In genomic region chr13:78657699-78658629, GRCh38 we compare ENCODE assay signal across 8 cellular contexts. TPM values are rescaled to one million over a fixed set of nuclear protein-coding genes. Genes with fewer than 3 reads are reported as not detected.
DNase-seq lines count a peak whose midpoint lies in the region; ATAC-seq and TF ChIP-seq lines count a peak whose summit lies in the region.

No MANE protein-coding gene starts in this region.

- H3K27me3 ChIP-seq in Caco-2 (replicated peaks; ENCODE audit: control insufficient read depth, insufficient read depth, low read length), result no peaks in the 10 kb centered on the region
- H3K27me3 ChIP-seq in HUES64 (ENCODE audit: insufficient read depth, low read length), result peaks cover 13% of the 10 kb centered on the region
- H3K27me3 ChIP-seq in hepatocyte, result no peaks in the 10 kb centered on the region
- no peaks in the 10 kb centered on the region for H3K27me3 ChIP-seq in skeletal muscle tissue (ENCODE audit: control insufficient read depth in 3 of 3, insufficient read depth in 3 of 3, low read length in 3 of 3)

- peaks cover 50% of the 10 kb centered on the region for H3K79me2 ChIP-seq in hepatocyte

- H3K36me3 Mint-ChIP-seq in Caco-2 (ENCODE audit: insufficient read depth, unreplicated experiment), result peaks cover 30% of the 10 kb centered on the region
- peaks cover 13% of the 10 kb centered on the region for H3K36me3 Mint-ChIP-seq in activated CD8-positive, alpha-beta T cell treated with anti-CD3 and anti-CD28 coated beads, Interleukin-2, amount 10 ng/mL, durations not matched to agents 7 days and 5 days (ENCODE audit: low read depth)

- H3K4me3 ChIP-seq in Caco-2 (ENCODE audit: low read depth, low read length) (peak overlapping the region; percentile 71), HUES64 (ENCODE audit: low read length) (peak overlapping the region; percentile 65), hepatocyte (peak overlapping the region; percentile 74), skeletal muscle tissue (ENCODE audit: low read length in 3 of 3) (peak overlapping the region; percentile 90 to 97 (median 97))

- H3K36me3 ChIP-seq in Caco-2 (ENCODE audit: control insufficient read depth, insufficient read depth, low read length), result no peaks in the 10 kb centered on the region
- no peaks in the 10 kb centered on the region for H3K36me3 ChIP-seq in HUES64 (ENCODE audit: insufficient read depth, low read length)
- no peaks in the 10 kb centered on the region for H3K36me3 ChIP-seq in hepatocyte (replicated peaks; ENCODE audit: insufficient read depth, low read depth)
- no peaks in the 10 kb centered on the region for H3K36me3 ChIP-seq in skeletal muscle tissue (ENCODE audit: control insufficient read depth in 3 of 3, insufficient read depth in 3 of 3, low read length in 3 of 3)

- ATAC-seq in activated CD8-positive, alpha-beta T cell treated with anti-CD3 and anti-CD28 coated beads, Interleukin-2, amount 10 ng/mL, durations not matched to agents 7 days and 5 days, result peak; percentile 14

- H4K20me1 ChIP-seq in hepatocyte (ENCODE audit: insufficient read depth, poor library complexity, severe bottlenecking), result peaks cover 27% of the 10 kb centered on the region

- H3K9me3 ChIP-seq in Caco-2 (no peaks in the 10 kb centered on the region), HUES64 (ENCODE audit: insufficient read depth, low read depth, low read length) (no peaks in the 10 kb centered on the region), hepatocyte (ENCODE audit: low read depth) (no peaks in the 10 kb centered on the region), skeletal muscle tissue (ENCODE audit: control insufficient read depth in 3 of 3, low read length in 3 of 3) (no peaks in the 10 kb centered on the region)

- H3K4me2 ChIP-seq in hepatocyte, result peak overlapping the region; percentile 88

- DNase-seq in Caco-2 (peak; percentile 45 to 59), GM20000 (ENCODE audit: low spot score) (peak; percentile 24), hepatocyte (ENCODE audit: low spot score) (no peak), inferior parietal cortex (ENCODE audit: extremely low spot score) (no peak), mucosa of gallbladder (ENCODE audit: low spot score) (no peak)
- no peak for DNase-seq in activated CD8-positive, alpha-beta T cell treated with anti-CD3 and anti-CD28 coated beads, Interleukin-2, amount 10 ng/mL, durations not matched to agents 7 days and 5 days

- TF ChIP-seq CTCF in Caco-2 (IDR thresholded peaks at IDR 0.05; ENCODE audit: insufficient read depth in 1 of 2, low read depth in 1 of 2, low read length in 1 of 2, severe bottlenecking in 1 of 2, unreplicated experiment in 1 of 2), result no peak
- TF ChIP-seq CTCF in GM20000 (IDR thresholded peaks at IDR 0.05; ENCODE audit: extremely low read depth, missing control alignments), result no peak
- TF ChIP-seq CTCF in hepatocyte (IDR thresholded peaks at IDR 0.05; ENCODE audit: poor library complexity), result no peak

- intact Hi-C loops in Caco-2 (cut with micrococcal nuclease; ENCODE audit: unreplicated experiment), result loop anchor here (1.0 kb wide), 3 partner anchors 11 to 55 kb away; partner anchors contain the start of gene POU4F1

- TSS peak; percentile 54 for BruUV-seq in Caco-2 (replicated peaks; lab: Mats Ljungman, UMichigan)

- under 1% methylated on average over 9 of the region's 12 CpGs for WGBS in HUES64
- WGBS in hepatocyte (ENCODE audit: low lambda C conversion rate, missing lambda C conversion rate), result 2% methylated on average over 12 of the region's 12 CpGs

- H3K27ac ChIP-seq in HUES64 (ENCODE audit: low read depth, low read length) (peak overlapping the region; percentile 97), hepatocyte (peak overlapping the region; percentile 86), skeletal muscle tissue (ENCODE audit: low read depth, low read length) (no peak overlapping the region)

- no peaks in the 10 kb centered on the region for H3K9me2 ChIP-seq in hepatocyte (replicated peaks; ENCODE audit: insufficient read depth)

- POLR2A ChIA-PET in Caco-2 (lab: Charles Lee), result interaction anchor here (1.1 kb wide), 1 partner anchor 54 kb away, joined by 3 read pairs; the partner anchor contains the start of gene POU4F1
- POLR2A ChIA-PET in activated CD8-positive, alpha-beta T cell treated with anti-CD3 and anti-CD28 coated beads, Interleukin-2, amount 10 ng/mL, durations not matched to agents 7 days and 5 days (lab: Charles Lee), result interaction anchor here (0.5 to 0.6 kb wide), 2 partner anchors 58 to 698 kb away, joined by 3 read pairs; no protein-coding TSS in a partner anchor

- peaks cover 8% of the 10 kb centered on the region for H3K4me1 ChIP-seq in Caco-2
- peaks cover 18% of the 10 kb centered on the region for H3K4me1 ChIP-seq in HUES64 (ENCODE audit: insufficient read depth, low read length)
- peaks cover 2% of the 10 kb centered on the region for H3K4me1 ChIP-seq in hepatocyte (ENCODE audit: insufficient read depth)
- peaks cover 9 to 15% (median 13%) of the 10 kb centered on the region in 3 donors for H3K4me1 ChIP-seq in skeletal muscle tissue (ENCODE audit: control insufficient read depth in 3 of 3, insufficient read depth in 3 of 3, low read length in 3 of 3)

- H3K4me3 Mint-ChIP-seq in Caco-2 (ENCODE audit: unreplicated experiment), result peak overlapping the region; percentile 95
- peak overlapping the region; percentile 90 for H3K4me3 Mint-ChIP-seq in activated CD8-positive, alpha-beta T cell treated with anti-CD3 and anti-CD28 coated beads, Interleukin-2, amount 10 ng/mL, durations not matched to agents 7 days and 5 days

- CTCF ChIA-PET in Caco-2 (lab: Charles Lee), result no interaction called here
- CTCF ChIA-PET in activated CD8-positive, alpha-beta T cell treated with anti-CD3 and anti-CD28 coated beads, Interleukin-2, amount 10 ng/mL, durations not matched to agents 7 days and 5 days (lab: Charles Lee), result no interaction called here

- H3K27me3 Mint-ChIP-seq in Caco-2 (ENCODE audit: insufficient read depth, unreplicated experiment), result no peaks in the 10 kb centered on the region
- no peaks in the 10 kb centered on the region for H3K27me3 Mint-ChIP-seq in activated CD8-positive, alpha-beta T cell treated with anti-CD3 and anti-CD28 coated beads, Interleukin-2, amount 10 ng/mL, durations not matched to agents 7 days and 5 days (ENCODE audit: low read depth)

- peak overlapping the region; percentile 88 for H3K9ac ChIP-seq in HUES64 (ENCODE audit: low read depth, low read length)
- H3K9ac ChIP-seq in skeletal muscle tissue (ENCODE audit: low read depth in 1 of 3, low read length in 3 of 3), result peak overlapping the region; percentile 78 to 87 (median 83)

- H2AFZ ChIP-seq in hepatocyte, result peak overlapping the region; percentile 69

- H3K9me3 Mint-ChIP-seq in Caco-2 (ENCODE audit: unreplicated experiment), result no peaks in the 10 kb centered on the region
- no peaks in the 10 kb centered on the region for H3K9me3 Mint-ChIP-seq in activated CD8-positive, alpha-beta T cell treated with anti-CD3 and anti-CD28 coated beads, Interleukin-2, amount 10 ng/mL, durations not matched to agents 7 days and 5 days (ENCODE audit: insufficient read depth)

- peak overlapping the region; percentile 94 for H3K27ac Mint-ChIP-seq in Caco-2 (ENCODE audit: unreplicated experiment)
- peak overlapping the region; percentile 93 for H3K27ac Mint-ChIP-seq in activated CD8-positive, alpha-beta T cell treated with anti-CD3 and anti-CD28 coated beads, Interleukin-2, amount 10 ng/mL, durations not matched to agents 7 days and 5 days

- H3K4me1 Mint-ChIP-seq in Caco-2 (ENCODE audit: low read depth, unreplicated experiment), result peaks cover 9% of the 10 kb centered on the region
- peaks cover 46% of the 10 kb centered on the region for H3K4me1 Mint-ChIP-seq in activated CD8-positive, alpha-beta T cell treated with anti-CD3 and anti-CD28 coated beads, Interleukin-2, amount 10 ng/mL, durations not matched to agents 7 days and 5 days (ENCODE audit: low read depth)

RNA-seq across cellular contexts. Expression of gene OBI1, which starts 1.0 kb away (rescaled TPM):
- 17.9 and 19.9 TPM in 2 replicates for total RNA-seq in Caco-2 (2022)
- polyA plus RNA-seq in HUES64 (2013, experiment 1 of 2), result 15.0 TPM
- 17.9 TPM for polyA plus RNA-seq in HUES64 (2013, experiment 2 of 2)
- 10 to 100 TPM; 20.0 to 21.4 TPM for total RNA-seq in activated CD8-positive, alpha-beta T cell treated with anti-CD3 and anti-CD28 coated beads, Interleukin-2, amount 10 ng/mL, durations not matched to agents 7 days and 5 days
- total RNA-seq in hepatocyte, result 14.3 and 17.6 TPM in 2 replicates
- polyA plus RNA-seq in hepatocyte, result 5.3 and 9.4 TPM in 2 replicates
- 13.6 TPM for total RNA-seq in skeletal muscle tissue
- total RNA-seq in mucosa of gallbladder, result 7.3 TPM

RNA-seq across cellular contexts. Expression of gene POU4F1, which starts 54.6 kb away (rescaled TPM):
- 7.3 and 8.1 TPM in 2 replicates for total RNA-seq in Caco-2 (2022)
- 0.30 TPM for polyA plus RNA-seq in HUES64 (2013, experiment 1 of 2)
- polyA plus RNA-seq in HUES64 (2013, experiment 2 of 2), result 0.57 TPM
- total RNA-seq in activated CD8-positive, alpha-beta T cell treated with anti-CD3 and anti-CD28 coated beads, Interleukin-2, amount 10 ng/mL, durations not matched to agents 7 days and 5 days, result under 1 TPM; 0.13 TPM
- total RNA-seq in hepatocyte, result 0.17 and 0.24 TPM in 2 replicates
- 0.16 TPM in 1 of 2 replicates, not detected in the other for polyA plus RNA-seq in hepatocyte
- 1.6 TPM for total RNA-seq in skeletal muscle tissue
- not detected for total RNA-seq in mucosa of gallbladder

Comparison
In these comparisons a context has a peak if more than half of its experiments do, and no peak if none do; other contexts are left out.
1. DNase-seq: peak in Caco-2 (2 of 2) and GM20000 (single experiment); none in activated CD8-positive, alpha-beta T cell treated with anti-CD3 and anti-CD28 coated beads, Interleukin-2, amount 10 ng/mL, durations not matched to agents 7 days and 5 days (single experiment), hepatocyte (single experiment), inferior parietal cortex (single experiment) and mucosa of gallbladder (single experiment).
2. Peak in every context shown above with its lines, with median percentiles within 50 percentile points of each other: H3K4me3 ChIP-seq.